In the genomic region with DNA sequence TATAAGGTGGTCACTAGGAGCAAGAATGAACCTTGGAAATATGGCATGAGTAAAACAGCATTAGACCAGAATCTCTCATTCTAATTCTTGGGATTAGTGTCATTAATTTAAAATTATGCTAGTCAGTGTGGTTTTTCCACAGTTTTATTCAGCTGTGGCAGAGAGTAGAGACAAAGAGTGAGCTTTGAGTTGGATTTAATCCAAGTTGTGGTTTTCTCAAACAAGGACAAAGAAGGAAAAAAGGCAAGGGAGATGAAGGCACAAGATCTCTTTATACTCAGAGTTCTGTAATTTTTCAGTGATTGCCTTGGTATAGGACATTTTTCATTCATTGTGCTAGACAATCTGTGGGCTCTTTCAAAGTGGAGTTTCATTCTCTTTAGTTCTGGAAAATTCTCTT, we compare ENCODE assay signal across 1 cellular context.
TF ChIP-seq lines count a peak whose summit lies in the region.

No MANE protein-coding gene starts in this region.

TF ChIP-seq in endothelial cell of umbilical vein, 7 proteins besides CTCF, POLR2A, EP300 and RAD21 (continued from another document):
- TF ChIP-seq JUN (IDR thresholded peaks at IDR 0.05; ENCODE audit: borderline replicate concordance, insufficient read depth, insufficient read length, low read depth): no peak
- no peak for TF ChIP-seq GATA2 (IDR thresholded peaks at IDR 0.05; ENCODE audit: insufficient read depth, insufficient read length, low read depth, low read length)
- no peak for TF ChIP-seq POLR2AphosphoS5 (IDR thresholded peaks at IDR 0.05; ENCODE audit: insufficient read depth, low read depth, low read length)
